Comparison of ENCODE assay signal across 1 cellular context in the genomic region with DNA sequence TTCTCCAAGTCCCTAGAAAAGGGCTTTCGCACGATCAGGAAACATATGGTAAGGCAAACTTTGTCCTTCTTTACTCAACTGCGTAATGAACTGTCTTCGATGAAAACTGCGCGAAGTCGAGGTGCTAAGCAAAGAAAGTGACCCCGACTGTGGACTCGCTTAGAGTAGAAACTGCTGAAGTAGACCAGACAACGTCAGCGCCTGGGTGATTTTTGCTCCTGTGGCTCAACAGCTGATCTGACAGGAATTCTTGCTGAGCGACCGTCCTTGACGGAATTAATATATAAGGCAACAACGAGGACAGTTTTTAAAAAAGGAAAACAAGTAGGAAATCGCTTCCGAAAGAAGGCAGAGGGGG.
TF ChIP-seq lines count a peak whose summit lies in the region.

No MANE protein-coding gene starts in this region.

TF ChIP-seq in endothelial cell of umbilical vein, 7 proteins besides CTCF, POLR2A, EP300 and RAD21 (continued from another document):
- TF ChIP-seq JUN (IDR thresholded peaks at IDR 0.05; ENCODE audit: borderline replicate concordance, insufficient read depth, insufficient read length, low read depth) (no peak), FOS (IDR thresholded peaks at IDR 0.05; ENCODE audit: borderline replicate concordance, insufficient read depth, low read length) (no peak), EZH2 (IDR thresholded peaks at IDR 0.05; ENCODE audit: borderline replicate concordance, low read depth, low read length, severe bottlenecking) (no peak)
TF ChIP-seq in endothelial cell of umbilical vein: peak in this region for 0.
